Comparison of ENCODE assay signal across 9 cellular contexts in genomic region chr6:160071805-160072687, GRCh38. TPM values are rescaled to one million over a fixed set of nuclear protein-coding genes. Genes with fewer than 3 reads are reported as not detected.
DNase-seq lines count a peak whose midpoint lies in the region; ATAC-seq and TF ChIP-seq lines count a peak whose summit lies in the region.
"Had no signal": no experiment of that assay in that cellular context is flagged by ENCODE, and none has a peak within 500 bp of the region (broad histone marks: within the 10 kb centered on the region; RNA-seq: fewer than 3 reads in every experiment).

No MANE protein-coding gene starts in this region.

- H3K4me3 ChIP-seq in A673 (ENCODE audit: low read depth, low read length, poor library complexity, severe bottlenecking) = no peak overlapping the region

- intact Hi-C loops in A673 (cut with micrococcal nuclease; ENCODE audit: unreplicated experiment) = no loop called here

- DNase-seq in A673 (ENCODE audit: low spot score) = no peak
- no peak for DNase-seq in GM10266 (ENCODE audit: extremely low spot score)
- peak; percentile 38 for DNase-seq in SK-MEL-5 (ENCODE audit: low read depth, low spot score)
- no peak for DNase-seq in foreskin keratinocyte
- no peak for DNase-seq in NCI-H1417 treated with DMSO at 0.1 percent for 48 hours (lab: John Stamatoyannopoulos, UW)
- no peak for DNase-seq in NCI-H2029 (lab: John Stamatoyannopoulos, UW)
- DNase-seq: NCI-H510A had no signal

- CTCF ChIA-PET in A673 (lab: Charles Lee) = no interaction called here

- in situ Hi-C loops in SK-MEL-5 (cut with HindIII; ENCODE audit: low pct_unique_long_range_greater_than_20kb, low sequenced_read_pairs) = no loop called here

- peak; percentile 31 for TF ChIP-seq CTCF in A673 (conservative IDR thresholded peaks at IDR 0.05; ENCODE audit: low read depth, low read length)
- TF ChIP-seq CTCF in GM10266 (IDR thresholded peaks at IDR 0.05; ENCODE audit: control insufficient read depth, insufficient read depth, low read depth, missing control alignments) = peak; percentile 44
- TF ChIP-seq CTCF in foreskin keratinocyte (conservative IDR thresholded peaks at IDR 0.05) = peak; percentile 36

- no peaks in the 10 kb centered on the region for H3K9me3 ChIP-seq in A673 (ENCODE audit: low read depth, low read length, poor library complexity, severe bottlenecking)

- POLR2A ChIA-PET in A673 (lab: Charles Lee; ENCODE audit: low non-redundant PET) = no interaction called here

- BruUV-seq in A673 (replicated peaks; lab: Mats Ljungman, UMichigan) = no TSS peak

- peak; percentile 31 for ATAC-seq in foreskin keratinocyte
- ATAC-seq in HG02610 (IDR thresholded peaks at IDR 0.05; ENCODE audit: unreplicated experiment) = no peak
- no peak for ATAC-seq in HG02642 (IDR thresholded peaks at IDR 0.05; ENCODE audit: poor library complexity, unreplicated experiment)

- H3K27me3 ChIP-seq in A673 (replicated peaks; ENCODE audit: insufficient read depth, low read depth, low read length, poor library complexity) (no peaks in the 10 kb centered on the region), foreskin keratinocyte (no peaks in the 10 kb centered on the region)

- peaks cover 62% of the 10 kb centered on the region for H3K36me3 ChIP-seq in A673 (ENCODE audit: insufficient read depth, low read length, poor library complexity, severe bottlenecking)

- no peaks in the 10 kb centered on the region for H3K4me1 ChIP-seq in A673 (ENCODE audit: insufficient read depth, low read length, poor library complexity, severe bottlenecking)
- no peaks in the 10 kb centered on the region for H3K4me1 ChIP-seq in foreskin keratinocyte

- no peak overlapping the region for H3K27ac ChIP-seq in A673 (ENCODE audit: low read depth, low read length, poor library complexity, severe bottlenecking)
- H3K27ac ChIP-seq in foreskin keratinocyte = no peak overlapping the region

RNA-seq across cellular contexts. Expression of gene SLC22A1, which starts 49.6 kb away (rescaled TPM):
- total RNA-seq in A673 (2021) (1.6 and 3.3 TPM in 2 replicates), foreskin keratinocyte (0.14 and 0.60 TPM in 2 replicates)
- 0.13 and 0.95 TPM in 2 replicates for total RNA-seq in SK-MEL-5 (2014; rRNA removed; shearing (Covaris generic))
- 0.27 TPM in 1 of 2 replicates, not detected in the other for polyA plus RNA-seq in SK-MEL-5 (2015; cell fraction: cytosol; rRNA removed)
- polyA plus RNA-seq in SK-MEL-5 (2015; cell fraction: nucleus; rRNA removed) = 2.0 and 6.3 TPM in 2 replicates
- polyA plus RNA-seq in foreskin keratinocyte = 0.15 and 0.60 TPM in 2 replicates
